10 cellular contexts compared by ENCODE assay signal in the genomic region with DNA sequence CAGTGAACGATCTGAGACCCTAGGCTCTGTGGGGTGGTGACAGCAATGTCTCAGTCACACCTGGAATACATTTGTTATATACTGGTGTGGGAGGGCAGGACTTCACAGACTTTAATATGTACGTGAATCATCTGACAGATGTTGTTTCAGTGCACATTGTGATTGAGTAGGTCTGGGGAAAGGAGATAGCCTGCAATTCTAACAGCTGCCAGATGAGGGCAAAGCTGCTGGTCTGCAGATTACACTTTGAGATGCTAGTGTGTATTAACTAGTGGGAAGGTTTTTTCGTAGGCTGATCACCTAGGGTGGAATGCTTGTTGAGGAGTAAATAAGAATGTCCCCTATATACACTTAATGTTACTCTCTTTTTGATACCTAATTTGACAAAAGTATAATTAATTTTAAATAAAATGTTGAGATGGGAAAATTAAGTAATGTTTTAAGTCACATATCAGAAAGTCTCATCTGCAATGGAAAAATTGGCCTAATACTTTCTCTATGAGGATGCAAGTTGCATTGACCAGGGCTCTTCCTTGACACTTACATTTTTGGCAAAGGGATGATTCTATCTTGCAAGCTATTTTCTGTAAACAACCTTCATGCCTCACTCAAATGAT.
A peak's percentile ranks its signal among the peaks of the same experiment; 100 is the strongest.
DNase-seq lines count a peak whose midpoint lies in the region; ATAC-seq and TF ChIP-seq lines count a peak whose summit lies in the region.
"Had no signal": no experiment of that assay in that cellular context is flagged by ENCODE, and none has a peak within 500 bp of the region (broad histone marks: within the 10 kb centered on the region; RNA-seq: fewer than 3 reads in every experiment).

No MANE protein-coding gene starts in this region.

- ATAC-seq in GM21423 (IDR thresholded peaks at IDR 0.05; ENCODE audit: unreplicated experiment) (peak; percentile 77), HG03575 (IDR thresholded peaks at IDR 0.05; ENCODE audit: extremely low read depth, insufficient number of reproducible peaks, low FRiP score, unreplicated experiment) (peak; percentile 85), PC-3 (peak; percentile 73)

- H3K27me3 ChIP-seq in PC-3 (ENCODE audit: low read length) (peaks cover 24% of the 10 kb centered on the region), fibroblast of lung (ENCODE audit: control insufficient read depth, insufficient read depth, low read length) (no peaks in the 10 kb centered on the region)

- H3K4me3 Mint-ChIP-seq in progenitor cell of endocrine pancreas (ENCODE audit: low read depth) = no peak overlapping the region
- H3K4me3 Mint-ChIP-seq: activated naive CD8-positive, alpha-beta T cell; B cell had no signal

- H3K9me3 ChIP-seq in PC-3 (ENCODE audit: low read length) (no peaks in the 10 kb centered on the region), fibroblast of lung (ENCODE audit: control insufficient read depth, insufficient read depth, low read depth, low read length) (no peaks in the 10 kb centered on the region)

- H3K9ac ChIP-seq in PC-3 (ENCODE audit: low read length) (no peak overlapping the region), fibroblast of lung (ENCODE audit: insufficient read depth, low read length) (no peak overlapping the region)

- H3K27ac Mint-ChIP-seq in progenitor cell of endocrine pancreas = no peak overlapping the region
- H3K27ac Mint-ChIP-seq: activated naive CD8-positive, alpha-beta T cell; B cell had no signal

- H3K4me2 ChIP-seq in PC-3 (ENCODE audit: low read length) = no peak overlapping the region
- no peak overlapping the region for H3K4me2 ChIP-seq in fibroblast of lung (ENCODE audit: extremely low read depth, insufficient read depth, low read length)

- intact Hi-C loops in PC-3 (cut with micrococcal nuclease) = loop anchor here (1.0 to 5.0 kb wide), 2 partner anchors 190 to 371 kb away; no protein-coding TSS in a partner anchor

- H3K27ac ChIP-seq in PC-3 (ENCODE audit: low read length) = no peak overlapping the region
- no peak overlapping the region for H3K27ac ChIP-seq in fibroblast of lung (ENCODE audit: insufficient read depth, low read length)

- no peaks in the 10 kb centered on the region for H3K36me3 ChIP-seq in PC-3 (ENCODE audit: low read depth, low read length)
- no peaks in the 10 kb centered on the region for H3K36me3 ChIP-seq in fibroblast of lung (ENCODE audit: control insufficient read depth, insufficient read depth, low read length)

- no peaks in the 10 kb centered on the region for H3K79me2 ChIP-seq in PC-3 (ENCODE audit: low read length)
- H3K79me2 ChIP-seq in fibroblast of lung (ENCODE audit: control insufficient read depth, insufficient read depth, low read length) = no peaks in the 10 kb centered on the region

- DNase-seq in NCI-H2196 (lab: John Stamatoyannopoulos, UW; ENCODE audit: unreplicated experiment) (peak; percentile 5), NCI-H2196 treated with DMSO at 0.1 percent for 48 hours (lab: John Stamatoyannopoulos, UW; ENCODE audit: unreplicated experiment) (no peak), PC-3 (peak; percentile 71), fibroblast of lung (ENCODE audit: low read depth in 2 of 2) (peak in 1 of 2 donors; percentile 7), progenitor cell of endocrine pancreas (ENCODE audit: low spot score, unreplicated experiment) (peak; percentile 33), cerebellum (ENCODE audit: low spot score) (no peak)

- H2AFZ ChIP-seq in PC-3 (ENCODE audit: low read length) = no peak overlapping the region
- no peak overlapping the region for H2AFZ ChIP-seq in fibroblast of lung (ENCODE audit: low read length)

- H3K4me1 ChIP-seq in PC-3 (ENCODE audit: insufficient read depth, low read length) = no peaks in the 10 kb centered on the region
- no peaks in the 10 kb centered on the region for H3K4me1 ChIP-seq in fibroblast of lung (ENCODE audit: control insufficient read depth, extremely low read depth, insufficient read depth, low read length)

- no peaks in the 10 kb centered on the region for H3F3A ChIP-seq in PC-3 (ENCODE audit: low read length, unreplicated experiment)

- POLR2A ChIA-PET in PC-3 (lab: Charles Lee; ENCODE audit: unreplicated experiment) = no interaction called here

- TF ChIP-seq CTCF in PC-3 (conservative IDR thresholded peaks at IDR 0.05; ENCODE audit: low read depth, low read length) (peak; percentile 76), fibroblast of lung (conservative IDR thresholded peaks at IDR 0.05 in 1 of 2, IDR thresholded peaks at IDR 0.05 in 1 of 2; ENCODE audit: low read depth in 1 of 2, low read length in 2 of 2) (peak; percentile 15 to 47), progenitor cell of endocrine pancreas (IDR thresholded peaks at IDR 0.05; ENCODE audit: unreplicated experiment) (peak; percentile 74)

- H3K4me3 ChIP-seq in PC-3 (ENCODE audit: low read length) = no peak overlapping the region
- no peak overlapping the region for H3K4me3 ChIP-seq in fibroblast of lung (replicated peaks in 1 of 4; ENCODE audit: control extremely low read depth in 1 of 4, insufficient read depth in 1 of 4, low read depth in 3 of 4, low read length in 4 of 4)

- H4K20me1 ChIP-seq in PC-3 (ENCODE audit: low read length) = no peaks in the 10 kb centered on the region
- H4K20me1 ChIP-seq in fibroblast of lung (ENCODE audit: control insufficient read depth, extremely low read depth, insufficient read depth, low read length) = no peaks in the 10 kb centered on the region

- no peaks in the 10 kb centered on the region for H3K27me3 Mint-ChIP-seq in progenitor cell of endocrine pancreas
- H3K27me3 Mint-ChIP-seq: activated naive CD8-positive, alpha-beta T cell; B cell had no signal

- CTCF ChIA-PET in PC-3 (lab: Charles Lee) = interaction anchor here (0.5 kb wide), 1 partner anchor 290 kb away, joined by 4 read pairs; no protein-coding TSS in a partner anchor

- no peaks in the 10 kb centered on the region for H3K36me3 Mint-ChIP-seq in progenitor cell of endocrine pancreas (ENCODE audit: insufficient read depth)
- H3K36me3 Mint-ChIP-seq: activated naive CD8-positive, alpha-beta T cell had no signal

- no peaks in the 10 kb centered on the region for H3K4me1 Mint-ChIP-seq in progenitor cell of endocrine pancreas (ENCODE audit: low read depth)
- H3K4me1 Mint-ChIP-seq: B cell had no signal

- no peaks in the 10 kb centered on the region for H3K9me2 ChIP-seq in PC-3 (replicated peaks; ENCODE audit: low read length)

- no TSS peak for BruUV-seq in PC-3 (replicated peaks; lab: Mats Ljungman, UMichigan)

- no peaks in the 10 kb centered on the region for H3K9me3 Mint-ChIP-seq in progenitor cell of endocrine pancreas (ENCODE audit: low read depth)

Comparison
In these comparisons a context has a peak if more than half of its experiments do, and no peak if none do; other contexts are left out.
1. DNase-seq: peak in NCI-H2196 (single experiment), PC-3 (single experiment) and progenitor cell of endocrine pancreas (single experiment); none in NCI-H2196 treated with DMSO at 0.1 percent for 48 hours (single experiment) and cerebellum (single experiment).
2. Peak in every context shown above with its lines, with median percentiles within 50 percentile points of each other: ATAC-seq and CTCF ChIP-seq.